Comparison of ENCODE assay signal across 9 cellular contexts in genomic region chr18:10518595-10519273, GRCh38. TPM values are rescaled to one million over a fixed set of nuclear protein-coding genes. Genes with fewer than 3 reads are reported as not detected.
DNase-seq lines count a peak whose midpoint lies in the region; ATAC-seq, FAIRE-seq and TF ChIP-seq lines count a peak whose summit lies in the region.
"Had no signal": no experiment of that assay in that cellular context is flagged by ENCODE, and none has a peak within 500 bp of the region (broad histone marks: within the 10 kb centered on the region; RNA-seq: fewer than 3 reads in every experiment).

No MANE protein-coding gene starts in this region.

- H3K27ac Mint-ChIP-seq in activated naive CD8-positive, alpha-beta T cell treated with anti-CD3 and anti-CD28 coated beads, Interleukin-2, amount 50 U/mL, for 24 hours, result no peak overlapping the region
- H3K27ac Mint-ChIP-seq: T-helper 1 cell treated with Interleukin-12 subunit alpha and Interleukin-12 subunit beta and Interleukin-4 antibody, amounts not matched to agents 30 μg/mL and 1 μg/mL, for 36 hours had no signal

- peaks cover 6% of the 10 kb centered on the region for H3K4me1 Mint-ChIP-seq in activated naive CD8-positive, alpha-beta T cell treated with anti-CD3 and anti-CD28 coated beads, Interleukin-2, amount 50 U/mL, for 24 hours

- ATAC-seq in pancreas, result peak in 3 of 4 donors; percentile 61 to 70 (median 64)
- ATAC-seq in activated naive CD8-positive, alpha-beta T cell treated with anti-CD3 and anti-CD28 coated beads, Interleukin-2, amount 50 U/mL, for 24 hours, result no peak

- no peaks in the 10 kb centered on the region for H3K9me3 ChIP-seq in pancreas

- H3K27me3 ChIP-seq in pancreas, result no peaks in the 10 kb centered on the region

- FAIRE-seq in pancreas (lab: Jason Lieb, UNC), result no peak

- H3K27ac ChIP-seq in pancreas, result no peak overlapping the region

- H3K36me3 Mint-ChIP-seq in activated naive CD8-positive, alpha-beta T cell treated with anti-CD3 and anti-CD28 coated beads, Interleukin-2, amount 50 U/mL, for 24 hours (ENCODE audit: low read depth), result no peaks in the 10 kb centered on the region

- H3K4me3 ChIP-seq in fibroblast of villous mesenchyme (ENCODE audit: low read depth, low read length) (no peak overlapping the region), pancreas (no peak overlapping the region)

- peak; percentile 46 for TF ChIP-seq CTCF in fibroblast of villous mesenchyme (IDR thresholded peaks at IDR 0.05; ENCODE audit: insufficient read depth, low read depth, low read length)
- TF ChIP-seq CTCF in pancreas (IDR thresholded peaks at IDR 0.05), result no peak

- intact Hi-C loops in pancreas (cut with DNase I), result loop anchor here (5.0 to 10.0 kb wide), 2 partner anchors 544 to 551 kb away; no protein-coding TSS in a partner anchor

- H3K27me3 Mint-ChIP-seq in activated naive CD8-positive, alpha-beta T cell treated with anti-CD3 and anti-CD28 coated beads, Interleukin-2, amount 50 U/mL, for 24 hours, result peaks cover 26% of the 10 kb centered on the region

- DNase-seq in EL (peak; percentile 41), OCI-M1 (lab: John Stamatoyannopoulos, UW) (peak; percentile 52), fibroblast of villous mesenchyme (ENCODE audit: low read depth) (peak; percentile 73), pancreas (peak in 2 of 6 donors; percentile 38 to 43), NCI-H1105 (lab: John Stamatoyannopoulos, UW) (no peak), mesenteric fat pad (ENCODE audit: low spot score) (no peak), DMS114 treated with DMSO at 0.1 percent for 48 hours (lab: John Stamatoyannopoulos, UW; ENCODE audit: unreplicated experiment) (no peak)
- DNase-seq in activated naive CD8-positive, alpha-beta T cell treated with anti-CD3 and anti-CD28 coated beads, Interleukin-2, amount 50 U/mL, for 24 hours, result no peak

- no peaks in the 10 kb centered on the region for H3K9me3 Mint-ChIP-seq in activated naive CD8-positive, alpha-beta T cell treated with anti-CD3 and anti-CD28 coated beads, Interleukin-2, amount 50 U/mL, for 24 hours
- H3K9me3 Mint-ChIP-seq: T-helper 1 cell treated with Interleukin-12 subunit alpha and Interleukin-12 subunit beta and Interleukin-4 antibody, amounts not matched to agents 30 μg/mL and 1 μg/mL, for 36 hours had no signal

- no peaks in the 10 kb centered on the region for H3K36me3 ChIP-seq in pancreas

- WGBS in pancreas, 2 donors, result 43 to 44% methylated on average over 12 of the region's 12 CpGs

- H3K4me3 Mint-ChIP-seq in activated naive CD8-positive, alpha-beta T cell treated with anti-CD3 and anti-CD28 coated beads, Interleukin-2, amount 50 U/mL, for 24 hours, result no peak overlapping the region
- H3K4me3 Mint-ChIP-seq: T-helper 1 cell treated with Interleukin-12 subunit alpha and Interleukin-12 subunit beta and Interleukin-4 antibody, amounts not matched to agents 30 μg/mL and 1 μg/mL, for 36 hours had no signal

- peaks cover 0 to 15% (median 4%) of the 10 kb centered on the region in 3 donors for H3K4me1 ChIP-seq in pancreas

RNA-seq across cellular contexts. Expression of gene NAPG, which starts 7.1 kb away (rescaled TPM):
- 50.6 and 67.8 TPM in 2 replicates for total RNA-seq in fibroblast of villous mesenchyme
- total RNA-seq in pancreas, result 10 to 100 TPM; 12.8 to 21.2 (median 17.0) TPM
- 10 to 100 TPM in 1 of 2 donors, 1 to 10 TPM in 1; 7.1 to 11.1 TPM for polyA plus RNA-seq in pancreas
- total RNA-seq in mesenteric fat pad, result 39.8 TPM

Comparison
In these comparisons a context has a peak if more than half of its experiments do, and no peak if none do; other contexts are left out.
1. DNase-seq: peak in EL (single experiment), OCI-M1 (single experiment) and fibroblast of villous mesenchyme (single experiment); none in NCI-H1105 (single experiment), activated naive CD8-positive, alpha-beta T cell treated with anti-CD3 and anti-CD28 coated beads, Interleukin-2, amount 50 U/mL, for 24 hours (single experiment), mesenteric fat pad (single experiment) and DMS114 treated with DMSO at 0.1 percent for 48 hours (single experiment).